In the genomic region with DNA sequence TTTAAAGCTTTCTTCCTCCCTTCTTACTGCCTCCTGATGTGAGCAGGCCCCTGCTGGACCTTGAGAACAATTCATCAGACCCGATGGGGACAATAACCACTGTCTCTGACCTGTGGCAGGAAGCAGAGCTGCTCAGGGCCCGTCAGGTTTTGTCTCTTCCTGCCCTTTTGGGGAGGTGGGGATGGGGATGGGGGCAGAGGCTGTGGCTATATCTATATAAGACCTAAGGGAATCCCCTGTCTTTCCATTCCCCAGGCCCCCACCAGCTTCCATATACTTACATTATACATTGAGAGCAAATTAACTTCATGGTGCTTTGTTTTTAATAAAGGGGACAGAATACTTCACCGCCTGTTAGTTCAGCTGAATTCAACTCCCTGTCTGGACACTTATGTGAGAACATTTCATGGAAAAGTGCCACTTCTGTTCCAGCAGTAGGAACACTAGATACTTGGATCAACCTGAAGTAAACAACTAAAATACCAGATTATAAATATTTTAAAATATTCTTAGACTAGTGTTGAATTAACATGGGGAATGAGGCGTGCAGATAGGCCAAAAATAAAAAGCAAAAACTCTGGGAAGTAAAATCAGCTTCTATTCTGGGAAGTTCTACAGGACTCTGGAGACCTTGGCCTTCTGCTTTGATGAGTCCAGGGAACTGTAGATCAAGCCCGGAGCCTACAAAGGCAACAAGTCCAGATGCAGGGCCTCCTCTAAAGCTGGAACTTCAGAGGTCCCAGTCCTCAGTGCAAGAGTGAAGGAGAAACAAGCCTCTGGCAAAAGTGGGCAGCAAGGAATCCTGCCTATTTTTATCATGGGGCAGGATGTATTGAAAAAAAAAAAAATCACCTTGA, we compare ENCODE assay signal across 34 cellular contexts. TPM values are rescaled to one million over a fixed set of nuclear protein-coding genes. Genes with fewer than 3 reads are reported as not detected.
A peak's percentile ranks its signal among the peaks of the same experiment; 100 is the strongest.
DNase-seq lines count a peak whose midpoint lies in the region; FAIRE-seq and TF ChIP-seq lines count a peak whose summit lies in the region.
"Had no signal": no experiment of that assay in that cellular context is flagged by ENCODE, and none has a peak within 500 bp of the region (broad histone marks: within the 10 kb centered on the region; RNA-seq: fewer than 3 reads in every experiment).

No MANE protein-coding gene starts in this region.

- H3K36me3 ChIP-seq in esophagus (ENCODE audit: control insufficient read depth in 2 of 2, insufficient read depth in 2 of 2, low read length in 1 of 2) (peaks cover 0 to 4% of the 10 kb centered on the region in 2 donors), right atrium auricular region (peaks cover 7% of the 10 kb centered on the region), sigmoid colon (peaks cover 0 to 27% (median 9%) of the 10 kb centered on the region in 4 donors), urinary bladder (ENCODE audit: insufficient read depth) (no peaks in the 10 kb centered on the region)
- H3K36me3 ChIP-seq: brain microvascular endothelial cell, colonic mucosa had no signal

- intact Hi-C loops in sigmoid colon (cut with DNase I): no loop called here

- H3K27ac ChIP-seq in esophagus (ENCODE audit: low read depth in 2 of 2, low read length in 1 of 2) (peak overlapping the region; percentile 13 to 76), right atrium auricular region (peak overlapping the region; percentile 22 to 42), sigmoid colon (peak overlapping the region; percentile 4 to 63 (median 21)), urinary bladder (ENCODE audit: low read depth) (peak overlapping the region; percentile 51)
- H3K27ac ChIP-seq: brain microvascular endothelial cell, colonic mucosa had no signal

- DNase-seq in right atrium auricular region (ENCODE audit: low spot score) (no peak), sigmoid colon (no peak), GM12892 (ENCODE audit: insufficient read length) (no peak), NCI-H524 treated with DMSO at 0.1 percent for 48 hours (lab: John Stamatoyannopoulos, UW) (no peak)
- no peak for DNase-seq in effector CD4-positive, alpha-beta T cell
- DNase-seq: activated B cell treated with CpG ODN at 0.5 μM for 24 hours; activated CD8-positive, alpha-beta memory T cell treated with anti-CD3 and anti-CD28 coated beads, Interleukin-2, amount 10 ng/mL, durations not matched to agents 7 days and 5 days; activated naive CD4-positive, alpha-beta T cell treated with Interleukin-2 at 50 U/mL for 16 hours; brain microvascular endothelial cell; C1 segment of cervical spinal cord; colonic mucosa; COR-L47; DMS79; effector memory CD8-positive, alpha-beta T cell; foreskin melanocyte; GDM1; hypothalamus; immature natural killer cell; Kasumi-1; midbrain; naive thymus-derived CD4-positive, alpha-beta T cell; NCI-H524; NK-92 treated with Interleukin-12 subunit alpha and Interleukin-12 subunit beta, amount 100 ng/mL, for 24 hours; PC-3; SHP77; stimulated activated naive B cell treated with anti-CD40 and anti-IgM and Interleukin-4, amounts not matched to agents 10 μg/mL and 1 μg/mL and 100 μg/mL, for 72 hours; SW 1271 had no signal

- H3K4me1 ChIP-seq in esophagus (ENCODE audit: control insufficient read depth in 2 of 2, insufficient read depth in 2 of 2, low read length in 1 of 2): peaks cover 0 to 2% of the 10 kb centered on the region in 2 donors
- H3K4me1 ChIP-seq in right atrium auricular region: peaks cover 0 to 9% of the 10 kb centered on the region in 2 donors
- no peaks in the 10 kb centered on the region for H3K4me1 ChIP-seq in sigmoid colon
- H3K4me1 ChIP-seq in urinary bladder (ENCODE audit: insufficient read depth): no peaks in the 10 kb centered on the region
- H3K4me1 ChIP-seq: colonic mucosa had no signal

- TF ChIP-seq CTCF in right atrium auricular region (IDR thresholded peaks at IDR 0.05) (no peak), sigmoid colon (IDR thresholded peaks at IDR 0.05) (no peak)

- 67 to 73% methylated on average over 5 of the region's 5 CpGs for WGBS in esophagus, 2 donors
- WGBS in sigmoid colon, 2 donors: 79% methylated on average over 5 of the region's 5 CpGs
- WGBS in urinary bladder: 48% methylated on average over 5 of the region's 5 CpGs

- H3K27me3 ChIP-seq in esophagus (ENCODE audit: control insufficient read depth in 1 of 2, insufficient read depth in 2 of 2, low read length in 2 of 2) (no peaks in the 10 kb centered on the region), right atrium auricular region (no peaks in the 10 kb centered on the region), sigmoid colon (no peaks in the 10 kb centered on the region)
- H3K27me3 ChIP-seq: brain microvascular endothelial cell, colonic mucosa had no signal

- no peaks in the 10 kb centered on the region for H3K9me3 ChIP-seq in esophagus (ENCODE audit: control insufficient read depth in 2 of 2, insufficient read depth in 1 of 2, low read depth in 1 of 2, low read length in 1 of 2)
- H3K9me3 ChIP-seq in right atrium auricular region: no peaks in the 10 kb centered on the region
- H3K9me3 ChIP-seq in sigmoid colon: no peaks in the 10 kb centered on the region
- H3K9me3 ChIP-seq: colonic mucosa had no signal

- FAIRE-seq in GM12892 (lab: Jason Lieb, UNC): no peak
- FAIRE-seq: GM19239 had no signal

- TF ChIP-seq POLR2A in sigmoid colon (IDR thresholded peaks at IDR 0.05) (no peak), GM12892 (IDR thresholded peaks at IDR 0.05; ENCODE audit: low read depth, low read length) (no peak)

- no peak for TF ChIP-seq EP300 in sigmoid colon (IDR thresholded peaks at IDR 0.05)

- H3K4me3 ChIP-seq in esophagus (ENCODE audit: low read depth in 1 of 2, low read length in 2 of 2): no peak overlapping the region
- H3K4me3 ChIP-seq in right atrium auricular region: no peak overlapping the region
- H3K4me3 ChIP-seq in sigmoid colon: no peak overlapping the region
- H3K4me3 ChIP-seq in urinary bladder (ENCODE audit: low read depth, low read length): no peak overlapping the region
- H3K4me3 ChIP-seq: colonic mucosa had no signal

RNA-seq across cellular contexts. Expression of gene ZP1, which starts 11.1 kb away (rescaled TPM):
- polyA plus RNA-seq in esophagus (under 1 TPM; 0.06 to 0.08 TPM), sigmoid colon (under 1 TPM in 1 of 3 donors, not detected in 2; 0.15 TPM), urinary bladder (0.35 TPM)
- total RNA-seq in right atrium auricular region (not detected), sigmoid colon (not detected), urinary bladder (not detected)
- not detected for polyA plus RNA-seq in GM12892 (2012; ENCODE audit: missing spikeins)
- total RNA-seq: activated B cell treated with CpG ODN at 0.5 μM for 24 hours; activated CD8-positive, alpha-beta memory T cell treated with anti-CD3 and anti-CD28 coated beads, Interleukin-2, amount 10 ng/mL, durations not matched to agents 7 days and 5 days; esophagus mucosa; naive thymus-derived CD4-positive, alpha-beta T cell; PC-3; right cardiac atrium; temporal lobe had no signal
- polyA plus RNA-seq: immature natural killer cell; naive thymus-derived CD4-positive, alpha-beta T cell had no signal

RNA-seq across cellular contexts. Expression of gene PTGDR2, which starts 22.7 kb away (rescaled TPM):
- polyA plus RNA-seq in esophagus (under 1 TPM; 0.26 to 0.41 TPM), sigmoid colon (1 to 10 TPM in 2 of 3 donors, under 1 TPM in 1; 0.60 to 2.2 (median 1.4) TPM), urinary bladder (0.98 TPM)
- total RNA-seq in right atrium auricular region (1 to 10 TPM in 1 of 2 donors, not detected in 1; 1.3 TPM), sigmoid colon (under 1 TPM in 3 of 4 donors, not detected in 1; 0.27 to 0.83 (median 0.71) TPM), urinary bladder (0.37 TPM)
- polyA plus RNA-seq in GM12892 (2012; ENCODE audit: missing spikeins): 0.11 TPM
- total RNA-seq: activated B cell treated with CpG ODN at 0.5 μM for 24 hours, H4, PC-3 had no signal

RNA-seq across cellular contexts. Expression of gene PRPF19, which starts 27.9 kb away (rescaled TPM):
- 10 to 100 TPM; 55.1 to 78.2 TPM for polyA plus RNA-seq in esophagus
- 10 to 100 TPM; 20.3 to 46.2 TPM for total RNA-seq in right atrium auricular region
- total RNA-seq in sigmoid colon: 10 to 100 TPM; 37.1 to 52.5 (median 38.9) TPM
- polyA plus RNA-seq in sigmoid colon: 10 to 100 TPM; 41.2 to 92.3 (median 42.0) TPM
- total RNA-seq in urinary bladder: 31.2 TPM
- polyA plus RNA-seq in urinary bladder: 83.0 TPM
- 103 TPM for polyA plus RNA-seq in GM12892 (2012; ENCODE audit: missing spikeins)

RNA-seq across cellular contexts. Expression of gene TMEM109, which starts 35.5 kb away (rescaled TPM):
- 100 to 1,000 TPM in 1 of 2 donors, 10 to 100 TPM in 1; 68.4 to 112 TPM for polyA plus RNA-seq in esophagus
- 100 to 1,000 TPM; 119 to 124 TPM for total RNA-seq in right atrium auricular region
- 100 to 1,000 TPM in 2 of 4 donors, 10 to 100 TPM in 2; 86.2 to 115 (median 98.4) TPM for total RNA-seq in sigmoid colon
- 10 to 100 TPM; 16.2 to 57.7 (median 17.3) TPM for polyA plus RNA-seq in sigmoid colon
- 32.9 TPM for total RNA-seq in urinary bladder
- 183 TPM for polyA plus RNA-seq in urinary bladder
- polyA plus RNA-seq in GM12892 (2012; ENCODE audit: missing spikeins): 49.8 TPM

RNA-seq across cellular contexts. Expression of gene CCDC86, which starts 36.6 kb away (rescaled TPM):
- 10 to 100 TPM in 1 of 2 donors, 1 to 10 TPM in 1; 9.3 to 18.6 TPM for polyA plus RNA-seq in esophagus
- total RNA-seq in right atrium auricular region: 10 to 100 TPM in 1 of 2 donors, 1 to 10 TPM in 1; 9.1 to 10.2 TPM
- 10 to 100 TPM in 2 of 4 donors, 1 to 10 TPM in 2; 8.6 to 12.0 (median 10.8) TPM for total RNA-seq in sigmoid colon
- 10 to 100 TPM in 1 of 3 donors, 1 to 10 TPM in 2; 4.8 to 24.0 (median 9.0) TPM for polyA plus RNA-seq in sigmoid colon
- total RNA-seq in urinary bladder: 4.5 TPM
- polyA plus RNA-seq in urinary bladder: 23.4 TPM
- polyA plus RNA-seq in GM12892 (2012; ENCODE audit: missing spikeins): 20.8 TPM
